19 cellular contexts compared by ENCODE assay signal in genomic region chr13:109101550-109102144, GRCh38.
DNase-seq lines count a peak whose midpoint lies in the region; ATAC-seq and TF ChIP-seq lines count a peak whose summit lies in the region.
"Had no signal": no experiment of that assay in that cellular context is flagged by ENCODE, and none has a peak within 500 bp of the region (broad histone marks: within the 10 kb centered on the region; RNA-seq: fewer than 3 reads in every experiment).

No MANE protein-coding gene starts in this region.

- H3K36me3 Mint-ChIP-seq in activated T-helper 17 cell treated with anti-CD3 and anti-CD28 coated beads, Interleukin-2, amount 50 U/mL, for 72 hours (ENCODE audit: low read depth): no peaks in the 10 kb centered on the region

- H3K4me1 Mint-ChIP-seq in activated T-helper 17 cell treated with anti-CD3 and anti-CD28 coated beads, Interleukin-2, amount 50 U/mL, for 72 hours: no peaks in the 10 kb centered on the region

- H3K27me3 ChIP-seq in foreskin keratinocyte: peaks cover 23% of the 10 kb centered on the region

- no peaks in the 10 kb centered on the region for H3K9me3 Mint-ChIP-seq in activated T-helper 17 cell treated with anti-CD3 and anti-CD28 coated beads, Interleukin-2, amount 50 U/mL, for 72 hours

- DNase-seq in foreskin keratinocyte: no peak
- DNase-seq in occipital lobe (lab: John Stamatoyannopoulos, UW): no peak
- DNase-seq in stimulated activated CD4-positive, alpha-beta T cell treated with anti-CD3 and anti-CD28 coated beads, Interleukin-4, amount 100 ng/mL, for 1 hour: no peak
- no peak for DNase-seq in stimulated activated naive CD8-positive, alpha-beta T cell treated with anti-CD3 and anti-CD28 coated beads, Interleukin-15, Interleukin-2, amounts not matched to agents 100 U/mL and 50 U/mL, for 24 hours
- DNase-seq: ACHN; AML-193; DMS79; KG1; NCI-H1105 treated with DMSO at 0.1 percent for 48 hours; NCI-H1694 treated with DMSO at 0.1 percent for 48 hours; NCI-H510A; NCI-H748 treated with DMSO at 0.1 percent for 48 hours; NK-92 treated with Interleukin-12 subunit alpha and Interleukin-12 subunit beta, amount 100 ng/mL, for 24 hours; Right ventricle myocardium superior had no signal

- ATAC-seq in GM21619 (IDR thresholded peaks at IDR 0.05; ENCODE audit: unreplicated experiment) (peak; percentile 52), HG02610 (IDR thresholded peaks at IDR 0.05; ENCODE audit: unreplicated experiment) (peak; percentile 85), foreskin keratinocyte (peak; percentile 46), GM18907 (IDR thresholded peaks at IDR 0.05; ENCODE audit: unreplicated experiment) (no peak)
- ATAC-seq in activated T-helper 17 cell treated with anti-CD3 and anti-CD28 coated beads, Interleukin-2, amount 50 U/mL, for 72 hours (replicated peaks): peak; percentile 62
- no peak for ATAC-seq in stimulated activated naive CD8-positive, alpha-beta T cell treated with anti-CD3 and anti-CD28 coated beads, Interleukin-15, Interleukin-2, amounts not matched to agents 100 U/mL and 50 U/mL, for 24 hours

- no peak for TF ChIP-seq CTCF in foreskin keratinocyte (conservative IDR thresholded peaks at IDR 0.05)

- no peaks in the 10 kb centered on the region for H3K4me1 ChIP-seq in foreskin keratinocyte

- H3K27ac Mint-ChIP-seq in activated T-helper 17 cell treated with anti-CD3 and anti-CD28 coated beads, Interleukin-2, amount 50 U/mL, for 72 hours: no peak overlapping the region

- no peak overlapping the region for H3K27ac ChIP-seq in foreskin keratinocyte
- H3K27ac ChIP-seq: C4-2B had no signal

- H3K27me3 Mint-ChIP-seq in activated T-helper 17 cell treated with anti-CD3 and anti-CD28 coated beads, Interleukin-2, amount 50 U/mL, for 72 hours: no peaks in the 10 kb centered on the region

- H3K4me3 Mint-ChIP-seq in activated T-helper 17 cell treated with anti-CD3 and anti-CD28 coated beads, Interleukin-2, amount 50 U/mL, for 72 hours: no peak overlapping the region

Comparison
In these comparisons a context has a peak if more than half of its experiments do, and no peak if none do; other contexts are left out.
1. ATAC-seq: peak in GM21619 (single experiment), HG02610 (single experiment), activated T-helper 17 cell treated with anti-CD3 and anti-CD28 coated beads, Interleukin-2, amount 50 U/mL, for 72 hours (single experiment) and foreskin keratinocyte (single experiment); none in GM18907 (single experiment) and stimulated activated naive CD8-positive, alpha-beta T cell treated with anti-CD3 and anti-CD28 coated beads, Interleukin-15, Interleukin-2, amounts not matched to agents 100 U/mL and 50 U/mL, for 24 hours (single experiment).